Comparison of ENCODE assay signal across 8 cellular contexts in genomic region chr11:126386729-126387071, GRCh38. TPM values are rescaled to one million over a fixed set of nuclear protein-coding genes. Genes with fewer than 3 reads are reported as not detected.
DNase-seq lines count a peak whose midpoint lies in the region; ATAC-seq, FAIRE-seq and TF ChIP-seq lines count a peak whose summit lies in the region.
"Not testable (repeated sequence)": the region's sequence is repeated elsewhere in the genome, so short reads cannot be mapped to it uniquely, and the experiment has no call there.

No MANE protein-coding gene starts in this region.

- TF ChIP-seq POLR2A in upper lobe of left lung (IDR thresholded peaks at IDR 0.05), result not testable (repeated sequence)

- not testable (repeated sequence) for H3K4me3 Mint-ChIP-seq in naive thymus-derived CD4-positive, alpha-beta T cell

- TF ChIP-seq CTCF in Loucy (conservative IDR thresholded peaks at IDR 0.05; ENCODE audit: low read length); SK-N-SH (IDR thresholded peaks at IDR 0.05); bronchial epithelial cell (IDR thresholded peaks at IDR 0.05; ENCODE audit: insufficient read depth, low read length, severe bottlenecking); upper lobe of left lung (IDR thresholded peaks at IDR 0.05): not testable (repeated sequence)

- CTCF ChIA-PET in SK-N-SH (lab: Yijun Ruan, JAX), result interaction anchor here (1.2 kb wide), 1 partner anchor 76 kb away, joined by 4 read pairs; no protein-coding TSS in a partner anchor
- CTCF ChIA-PET in naive thymus-derived CD4-positive, alpha-beta T cell (lab: Charles Lee), result not testable (repeated sequence)

- FAIRE-seq in bronchial epithelial cell (lab: Jason Lieb, UNC), result peak; percentile 99

- H3K36me3 Mint-ChIP-seq in naive thymus-derived CD4-positive, alpha-beta T cell, result not testable (repeated sequence)

- H3K9me3 ChIP-seq in Loucy (ENCODE audit: insufficient read depth, low read depth, low read length); SK-N-SH; naive thymus-derived CD4-positive, alpha-beta T cell (ENCODE audit: control insufficient read depth in 2 of 3, low read length in 3 of 3); upper lobe of left lung: not testable (repeated sequence)

- peak overlapping the region in 1 of 2 experiments; percentile 1; a peak in 1 of 4 replicates for H3K27ac ChIP-seq in SK-N-SH (ENCODE audit: low read depth in 2 of 2, low read length in 1 of 2)
- H3K27ac ChIP-seq in naive thymus-derived CD4-positive, alpha-beta T cell (ENCODE audit: low read depth, low read length), result not testable (repeated sequence)
- H3K27ac ChIP-seq in upper lobe of left lung, result peak overlapping the region; percentile 69 to 79 (median 73)

- peak overlapping the region; percentile 12 for H3K9ac ChIP-seq in Loucy (ENCODE audit: low read depth, low read length, poor library complexity, severe bottlenecking)
- H3K9ac ChIP-seq in SK-N-SH, result not testable (repeated sequence)

- POLR2A ChIA-PET in SK-N-SH (lab: Yijun Ruan, JAX); naive thymus-derived CD4-positive, alpha-beta T cell (lab: Charles Lee): not testable (repeated sequence)

- not testable (repeated sequence) for H4K20me1 ChIP-seq in Loucy (ENCODE audit: insufficient read depth, low read length, poor library complexity, severe bottlenecking); SK-N-SH (ENCODE audit: insufficient read depth)

- H3K4me3 ChIP-seq in Loucy (ENCODE audit: low read length, poor library complexity, severe bottlenecking), result peak overlapping the region; percentile 14
- H3K4me3 ChIP-seq in SK-N-SH (ENCODE audit: low read depth in 2 of 2, low read length in 1 of 2); bronchial epithelial cell (ENCODE audit: low read depth, low read length); naive thymus-derived CD4-positive, alpha-beta T cell (ENCODE audit: low read length); upper lobe of left lung: not testable (repeated sequence)

- H3K9me2 ChIP-seq in Loucy (replicated peaks; ENCODE audit: low read depth, low read length); SK-N-SH: not testable (repeated sequence)

- peak overlapping the region; percentile 34 for H3K4me2 ChIP-seq in Loucy (ENCODE audit: low read depth, low read length, poor library complexity, severe bottlenecking)
- H3K4me2 ChIP-seq in SK-N-SH, result not testable (repeated sequence)

- H2AFZ ChIP-seq in Loucy (ENCODE audit: low read length); SK-N-SH (ENCODE audit: low read depth): not testable (repeated sequence)

- peak; percentile 83 for ATAC-seq in left ventricle myocardium superior
- peak; percentile 68 for ATAC-seq in naive thymus-derived CD4-positive, alpha-beta T cell
- peak; percentile 28 to 58 for ATAC-seq in upper lobe of left lung (ENCODE audit: low FRiP score in 2 of 2)

- H3F3A ChIP-seq in Loucy (ENCODE audit: low read depth); SK-N-SH (replicated peaks; ENCODE audit: insufficient read depth): not testable (repeated sequence)

- intact Hi-C loops in left ventricle myocardium superior (cut with micrococcal nuclease); naive thymus-derived CD4-positive, alpha-beta T cell (cut with micrococcal nuclease): not testable (repeated sequence)

- WGBS in SK-N-SH (ENCODE audit: low lambda C conversion rate), result 62% methylated on average over 4 of the region's 5 CpGs
- 17 to 25% methylated on average over 4 to 5 of the region's 5 CpGs for WGBS in upper lobe of left lung, 2 donors

- H3K36me3 ChIP-seq in Loucy (ENCODE audit: insufficient read depth, low read length); SK-N-SH (replicated peaks in 1 of 2; ENCODE audit: control insufficient read depth in 1 of 2, insufficient read depth in 2 of 2, low read length in 1 of 2); bronchial epithelial cell (ENCODE audit: control insufficient read depth, insufficient read depth, low read length); naive thymus-derived CD4-positive, alpha-beta T cell (ENCODE audit: control insufficient read depth in 2 of 3, insufficient read depth in 3 of 3, low read length in 3 of 3); upper lobe of left lung: not testable (repeated sequence)

- H3K4me1 ChIP-seq in Loucy (ENCODE audit: insufficient read depth, low read length, poor library complexity, severe bottlenecking) (peaks cover 43% of the 10 kb centered on the region), SK-N-SH (ENCODE audit: control insufficient read depth in 1 of 2, insufficient read depth in 2 of 2, low read depth in 1 of 2, low read length in 1 of 2) (peaks cover 0 to 31% of the 10 kb centered on the region in 2 experiments; a peak in 1 of 4 replicates), upper lobe of left lung (peaks cover 12 to 23% (median 17%) of the 10 kb centered on the region in 4 donors)
- H3K4me1 ChIP-seq in naive thymus-derived CD4-positive, alpha-beta T cell (ENCODE audit: control insufficient read depth in 2 of 2, insufficient read depth in 2 of 2, low read length in 2 of 2), result not testable (repeated sequence)

- not testable (repeated sequence) for H3K9me3 Mint-ChIP-seq in naive thymus-derived CD4-positive, alpha-beta T cell

- TF ChIP-seq EP300 in SK-N-SH (IDR thresholded peaks at IDR 0.05; ENCODE audit: borderline replicate concordance in 1 of 2, low read depth in 1 of 2, low read length in 1 of 2); upper lobe of left lung (IDR thresholded peaks at IDR 0.05): not testable (repeated sequence)

- peak; percentile 86 for DNase-seq in DMS153 (lab: John Stamatoyannopoulos, UW)
- DNase-seq in NCI-H510A treated with DMSO at 0.1 percent for 48 hours (lab: John Stamatoyannopoulos, UW), result peak; percentile 54
- not testable (repeated sequence) for DNase-seq in SK-N-SH; bronchial epithelial cell (ENCODE audit: low read depth); naive thymus-derived CD4-positive, alpha-beta T cell
- DNase-seq in left ventricle myocardium superior, result peak; percentile 81
- peak in 1 of 2 donors; percentile 78 for DNase-seq in upper lobe of left lung

- TF ChIP-seq RAD21 in SK-N-SH (IDR thresholded peaks at IDR 0.05; ENCODE audit: low read length), result 0 out of 2 replicates have a peak, but pooled peaks have one; percentile 1

- H3K4me1 Mint-ChIP-seq in naive thymus-derived CD4-positive, alpha-beta T cell, result peaks cover 0 to 10% (median 0%) of the 10 kb centered on the region in 7 donors

- not testable (repeated sequence) for H3K27me3 ChIP-seq in Loucy (ENCODE audit: insufficient read depth, low read length, poor library complexity, severe bottlenecking); SK-N-SH (ENCODE audit: insufficient read depth); bronchial epithelial cell (ENCODE audit: control insufficient read depth, insufficient read depth, low read length); naive thymus-derived CD4-positive, alpha-beta T cell (ENCODE audit: control insufficient read depth in 2 of 2, insufficient read depth in 2 of 2, low read length in 2 of 2); upper lobe of left lung

- peaks cover 89% of the 10 kb centered on the region for H3K79me2 ChIP-seq in Loucy (ENCODE audit: insufficient read depth, low read length)
- peaks cover 19% of the 10 kb centered on the region; the same call in 1 of the 2 replicates for H3K79me2 ChIP-seq in SK-N-SH (ENCODE audit: insufficient read depth)

- H3K27ac Mint-ChIP-seq in naive thymus-derived CD4-positive, alpha-beta T cell, result not testable (repeated sequence)

- H3K27me3 Mint-ChIP-seq in naive thymus-derived CD4-positive, alpha-beta T cell, result not testable (repeated sequence)

RNA-seq across cellular contexts. Expression of gene ST3GAL4, which starts 31.2 kb away (rescaled TPM):
- 27.1 and 32.0 TPM in 2 replicates for polyA plus RNA-seq in SK-N-SH (2012; rRNA removed)
- polyA plus RNA-seq in SK-N-SH (2012; cell fraction: cytosol; rRNA removed), result 20.6 and 30.3 TPM in 2 replicates
- polyA plus RNA-seq in SK-N-SH (2012; cell fraction: nucleus; rRNA removed), result 23.7 and 26.9 TPM in 2 replicates
- total RNA-seq in bronchial epithelial cell (10.9 and 12.4 TPM in 2 replicates), left ventricle myocardium superior (45.4 TPM), upper lobe of left lung (10 to 100 TPM; 20.6 to 47.9 (median 34.0) TPM)
- 10 to 100 TPM in 1 of 5 experiments, 1 to 10 TPM in 4; 2.7 to 13.4 (median 4.7) TPM for total RNA-seq in naive thymus-derived CD4-positive, alpha-beta T cell
- 1 to 10 TPM; 4.0 to 4.1 TPM for polyA plus RNA-seq in naive thymus-derived CD4-positive, alpha-beta T cell
